Comparison of ENCODE assay signal across 19 cellular contexts in genomic region chr21:33885158-33885514, GRCh38. TPM values are rescaled to one million over a fixed set of nuclear protein-coding genes. Genes with fewer than 3 reads are reported as not detected.
DNase-seq lines count a peak whose midpoint lies in the region; ATAC-seq, FAIRE-seq and TF ChIP-seq lines count a peak whose summit lies in the region.
"Had no signal": no experiment of that assay in that cellular context is flagged by ENCODE, and none has a peak within 500 bp of the region (broad histone marks: within the 10 kb centered on the region; RNA-seq: fewer than 3 reads in every experiment).

No MANE protein-coding gene starts in this region.

- no peak for DNase-seq in GM23338 (ENCODE audit: low spot score)
- DNase-seq in keratinocyte (ENCODE audit: low read depth, low spot score): no peak
- no peak for DNase-seq in vagina (ENCODE audit: extremely low spot score in 2 of 2)
- no peak for DNase-seq in stimulated activated CD4-positive, alpha-beta T cell treated with anti-CD3 and anti-CD28 coated beads, Interleukin-12 subunit alpha, Interleukin-12 subunit beta, amount 100 ng/mL, for 4 hours
- DNase-seq in ecto neural progenitor cell (ENCODE audit: low spot score): no peak
- DNase-seq in posterior cingulate gyrus: no peak
- DNase-seq: CD4-positive, CD25-positive, alpha-beta regulatory T cell; COR-L47; H9; Karpas-422; NCI-H1417; NCI-H1694 treated with DMSO at 0.1 percent for 48 hours; NCI-H2081 treated with DMSO at 0.1 percent for 48 hours; NCI-H2171 treated with DMSO at 0.1 percent for 48 hours; NCI-H526; Peyer's patch had no signal

- no peaks in the 10 kb centered on the region for H3K9me1 ChIP-seq in keratinocyte (ENCODE audit: control insufficient read depth, extremely low read depth, insufficient read depth, low read length)

- H3F3A ChIP-seq in GM23338 (replicated peaks; ENCODE audit: low read depth): no peaks in the 10 kb centered on the region

- TF ChIP-seq POLR2A in vagina (IDR thresholded peaks at IDR 0.05): no peak

- no peak overlapping the region for H3K27ac ChIP-seq in GM23338 (ENCODE audit: low read depth)
- no peak overlapping the region for H3K27ac ChIP-seq in keratinocyte (ENCODE audit: control insufficient read depth, insufficient read depth, low read length)
- peak overlapping the region; percentile 1 for H3K27ac ChIP-seq in vagina
- H3K27ac ChIP-seq: A549, Peyer's patch had no signal

- dilution Hi-C loops in keratinocyte (cut with MboI; ENCODE audit: extremely low pct_ligation_motif_present, low sequenced_read_pairs): no loop called here

- H3K4me1 Mint-ChIP-seq in GM23338: peaks cover 13% of the 10 kb centered on the region
- H3K4me1 Mint-ChIP-seq in brain: peaks cover 15% of the 10 kb centered on the region
- H3K4me1 Mint-ChIP-seq: CD4-positive, CD25-positive, alpha-beta regulatory T cell; IgD-negative memory B cell had no signal

- H3K4me2 ChIP-seq in GM23338: no peak overlapping the region
- H3K4me2 ChIP-seq in keratinocyte (ENCODE audit: control insufficient read depth, extremely low read depth, insufficient read depth, low read depth, low read length): peak overlapping the region; percentile 61
- H3K4me2 ChIP-seq: A549 had no signal

- no peaks in the 10 kb centered on the region for H3K27me3 Mint-ChIP-seq in GM23338 (ENCODE audit: insufficient read depth, low read depth, poor library complexity)
- H3K27me3 Mint-ChIP-seq in brain: peaks cover 4% of the 10 kb centered on the region

- H3K27me3 ChIP-seq in GM23338 (ENCODE audit: insufficient read depth) (no peaks in the 10 kb centered on the region), keratinocyte (ENCODE audit: control insufficient read depth, extremely low read depth, insufficient read depth, low read length) (peaks cover 44% of the 10 kb centered on the region), vagina (no peaks in the 10 kb centered on the region)
- H3K27me3 ChIP-seq: Peyer's patch had no signal

- FAIRE-seq in keratinocyte (lab: Jason Lieb, UNC): peak; percentile 36
- FAIRE-seq: A549 had no signal

- TF ChIP-seq CTCF in GM23338 (conservative IDR thresholded peaks at IDR 0.05; ENCODE audit: low read depth in 2 of 2) (no peak), brain (conservative IDR thresholded peaks at IDR 0.05) (no peak), keratinocyte (optimal IDR thresholded peaks at IDR 0.05 in 1 of 3, IDR thresholded peaks at IDR 0.05 in 1 of 3, conservative IDR thresholded peaks at IDR 0.05 in 1 of 3; ENCODE audit: extremely low read depth in 1 of 3, insufficient read depth in 2 of 3, low read length in 3 of 3) (no peak), vagina (IDR thresholded peaks at IDR 0.05) (no peak)

- H3K4me1 ChIP-seq in GM23338 (ENCODE audit: insufficient read depth) (peaks cover 7% of the 10 kb centered on the region), keratinocyte (ENCODE audit: control insufficient read depth, extremely low read depth, insufficient read depth, low read length) (peaks cover 7% of the 10 kb centered on the region), vagina (peaks cover 16% of the 10 kb centered on the region)
- H3K4me1 ChIP-seq: A549, Peyer's patch had no signal

- H3K36me3 Mint-ChIP-seq in GM23338 (ENCODE audit: low read depth) (no peaks in the 10 kb centered on the region), brain (peaks cover 37% of the 10 kb centered on the region)
- H3K36me3 Mint-ChIP-seq: CD4-positive, CD25-positive, alpha-beta regulatory T cell; IgD-negative memory B cell had no signal

- H3K4me3 Mint-ChIP-seq in GM23338: no peak overlapping the region
- peak overlapping the region in 2 of 5 experiments; percentile 48 to 55 for H3K4me3 Mint-ChIP-seq in brain
- H3K4me3 Mint-ChIP-seq: CD4-positive, CD25-positive, alpha-beta regulatory T cell; H9; IgD-negative memory B cell had no signal

- no peak overlapping the region for H3K9ac ChIP-seq in keratinocyte (ENCODE audit: control insufficient read depth, extremely low read depth, insufficient read depth, low read length)

- no peaks in the 10 kb centered on the region for H3K9me3 Mint-ChIP-seq in GM23338
- no peaks in the 10 kb centered on the region for H3K9me3 Mint-ChIP-seq in brain
- H3K9me3 Mint-ChIP-seq: CD4-positive, CD25-positive, alpha-beta regulatory T cell; H9 had no signal

- H3K27ac Mint-ChIP-seq in GM23338: no peak overlapping the region
- H3K27ac Mint-ChIP-seq in brain: peak overlapping the region; percentile 1 to 95 (median 87)
- H3K27ac Mint-ChIP-seq: CD4-positive, CD25-positive, alpha-beta regulatory T cell; IgD-negative memory B cell had no signal

- no peaks in the 10 kb centered on the region for H3K9me3 ChIP-seq in keratinocyte (ENCODE audit: control insufficient read depth, low read depth, low read length)
- H3K9me3 ChIP-seq in vagina: no peaks in the 10 kb centered on the region
- H3K9me3 ChIP-seq: A549, Peyer's patch had no signal

- intact Hi-C loops in vagina (cut with DNase I) (no loop called here), posterior cingulate gyrus (cut with DNase I) (no loop called here)

- H3K4me3 ChIP-seq in GM23338: no peak overlapping the region
- H3K4me3 ChIP-seq in keratinocyte (ENCODE audit: control insufficient read depth in 2 of 3, extremely low read depth in 1 of 3, insufficient read depth in 2 of 3, low read depth in 1 of 3, low read length in 3 of 3): peak overlapping the region in 1 of 3 experiments; percentile 34
- no peak overlapping the region for H3K4me3 ChIP-seq in vagina
- H3K4me3 ChIP-seq: A549, Peyer's patch had no signal

- H2AFZ ChIP-seq in GM23338 (0 out of 2 replicates have a peak overlapping the region, but pooled peaks have one; percentile 23), keratinocyte (ENCODE audit: control insufficient read depth, low read length) (no peak overlapping the region)

- H3K9me2 ChIP-seq in GM23338 (ENCODE audit: insufficient read depth): peaks cover 5% of the 10 kb centered on the region; the same call in 1 of the 2 replicates

- peak; percentile 35; the same call in 1 of the 3 replicates for ATAC-seq in GM23338
- ATAC-seq: A549 had no signal

- H3K79me2 ChIP-seq in GM23338 (replicated peaks; ENCODE audit: insufficient read depth) (no peaks in the 10 kb centered on the region), keratinocyte (ENCODE audit: control insufficient read depth, insufficient read depth, low read length) (no peaks in the 10 kb centered on the region)

- H4K20me1 ChIP-seq in GM23338 (replicated peaks; ENCODE audit: insufficient read depth): no peaks in the 10 kb centered on the region
- H4K20me1 ChIP-seq in keratinocyte (ENCODE audit: control insufficient read depth, extremely low read depth, insufficient read depth, low read length): no peaks in the 10 kb centered on the region

- H3K36me3 ChIP-seq in GM23338 (ENCODE audit: insufficient read depth) (no peaks in the 10 kb centered on the region), keratinocyte (ENCODE audit: control insufficient read depth in 2 of 2, extremely low read depth in 1 of 2, insufficient read depth in 2 of 2, low read length in 2 of 2) (no peaks in the 10 kb centered on the region), vagina (no peaks in the 10 kb centered on the region)
- H3K36me3 ChIP-seq: Peyer's patch had no signal

TF ChIP-seq in GM23338, 12 proteins besides CTCF, POLR2A, EP300 and RAD21 (continues in another document):
- TF ChIP-seq STAT1 (IDR thresholded peaks at IDR 0.05; ENCODE audit: unreplicated experiment): no peak
- TF ChIP-seq CREB1 (CRISPR knock-in tag; IDR thresholded peaks at IDR 0.05; ENCODE audit: low read depth): no peak
- TF ChIP-seq, protein P1, sequence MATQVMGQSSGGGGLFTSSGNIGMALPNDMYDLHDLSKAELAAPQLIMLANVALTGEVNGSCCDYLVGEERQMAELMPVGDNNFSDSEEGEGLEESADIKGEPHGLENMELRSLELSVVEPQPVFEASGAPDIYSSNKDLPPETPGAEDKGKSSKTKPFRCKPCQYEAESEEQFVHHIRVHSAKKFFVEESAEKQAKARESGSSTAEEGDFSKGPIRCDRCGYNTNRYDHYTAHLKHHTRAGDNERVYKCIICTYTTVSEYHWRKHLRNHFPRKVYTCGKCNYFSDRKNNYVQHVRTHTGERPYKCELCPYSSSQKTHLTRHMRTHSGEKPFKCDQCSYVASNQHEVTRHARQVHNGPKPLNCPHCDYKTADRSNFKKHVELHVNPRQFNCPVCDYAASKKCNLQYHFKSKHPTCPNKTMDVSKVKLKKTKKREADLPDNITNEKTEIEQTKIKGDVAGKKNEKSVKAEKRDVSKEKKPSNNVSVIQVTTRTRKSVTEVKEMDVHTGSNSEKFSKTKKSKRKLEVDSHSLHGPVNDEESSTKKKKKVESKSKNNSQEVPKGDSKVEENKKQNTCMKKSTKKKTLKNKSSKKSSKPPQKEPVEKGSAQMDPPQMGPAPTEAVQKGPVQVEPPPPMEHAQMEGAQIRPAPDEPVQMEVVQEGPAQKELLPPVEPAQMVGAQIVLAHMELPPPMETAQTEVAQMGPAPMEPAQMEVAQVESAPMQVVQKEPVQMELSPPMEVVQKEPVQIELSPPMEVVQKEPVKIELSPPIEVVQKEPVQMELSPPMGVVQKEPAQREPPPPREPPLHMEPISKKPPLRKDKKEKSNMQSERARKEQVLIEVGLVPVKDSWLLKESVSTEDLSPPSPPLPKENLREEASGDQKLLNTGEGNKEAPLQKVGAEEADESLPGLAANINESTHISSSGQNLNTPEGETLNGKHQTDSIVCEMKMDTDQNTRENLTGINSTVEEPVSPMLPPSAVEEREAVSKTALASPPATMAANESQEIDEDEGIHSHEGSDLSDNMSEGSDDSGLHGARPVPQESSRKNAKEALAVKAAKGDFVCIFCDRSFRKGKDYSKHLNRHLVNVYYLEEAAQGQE (IDR thresholded peaks at IDR 0.05; ENCODE audit: unreplicated experiment): no peak
- TF ChIP-seq ZNF114 (CRISPR knock-in tag; IDR thresholded peaks at IDR 0.05): no peak
- no peak for TF ChIP-seq EZH2 (IDR thresholded peaks at IDR 0.05; ENCODE audit: low read depth, unreplicated experiment)

RNA-seq across cellular contexts. Expression of gene ATP5PO, which starts 30.5 kb away (rescaled TPM):
- 236 and 244 TPM in 2 replicates for total RNA-seq in GM23338 (2014; rRNA removed; shearing (Covaris generic))
- polyA plus RNA-seq in GM23338 (2016; fragmentation: Nextera tagmentation; extraction: Ambion mirVana) (437 and 522 TPM in 2 replicates), brain (ENCODE audit: insufficient read depth, low read depth, low replicate concordance) (340 TPM), keratinocyte (231 to 359 TPM (median 273 TPM) in 3 replicates)
- 54.8 TPM for polyA plus RNA-seq in keratinocyte (2011; ENCODE audit: low read depth)
- 250 and 373 TPM in 2 replicates for polyA plus RNA-seq in keratinocyte (2011; cell fraction: cytosol; rRNA removed)
- polyA plus RNA-seq in keratinocyte (2011; cell fraction: nucleus; rRNA removed): 111 and 123 TPM in 2 replicates
- polyA plus RNA-seq in keratinocyte (2012; ENCODE audit: low replicate concordance): 182 and 202 TPM in 2 replicates
- 44.7 to 124 TPM (median 120 TPM) in 3 replicates for polyA minus RNA-seq in keratinocyte
- 90.0 TPM for polyA minus RNA-seq in keratinocyte (2011; cell fraction: cytosol; rRNA and poly(A)+ RNA removed)
- polyA minus RNA-seq in keratinocyte (2011; cell fraction: nucleus; rRNA and poly(A)+ RNA removed): 15.3 and 30.9 TPM in 2 replicates
- total RNA-seq in vagina: 133 TPM
